In the genomic region with DNA sequence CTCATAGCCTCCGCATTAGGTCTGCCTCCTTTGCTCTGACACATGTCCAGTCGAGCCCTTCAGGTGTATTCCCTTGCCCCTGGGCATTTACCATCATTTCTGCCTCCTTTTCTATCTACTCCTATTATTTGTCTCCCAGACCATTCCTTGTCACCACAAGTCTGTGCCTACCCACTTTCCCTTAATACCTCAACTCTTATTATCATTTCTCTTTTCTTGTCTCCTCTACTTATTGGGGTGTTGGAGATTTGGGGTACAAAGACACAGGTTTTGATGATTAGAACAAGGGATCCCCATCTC, we compare ENCODE assay signal across 13 cellular contexts. TPM values are rescaled to one million over a fixed set of nuclear protein-coding genes. Genes with fewer than 3 reads are reported as not detected.
DNase-seq lines count a peak whose midpoint lies in the region; ATAC-seq and TF ChIP-seq lines count a peak whose summit lies in the region.
"Had no signal": no experiment of that assay in that cellular context is flagged by ENCODE, and none has a peak within 500 bp of the region (broad histone marks: within the 10 kb centered on the region; RNA-seq: fewer than 3 reads in every experiment).

No MANE protein-coding gene starts in this region.

- H3K36me3 ChIP-seq in cardiac muscle cell (peaks cover 2% of the 10 kb centered on the region), left ventricle myocardium inferior (peaks cover 3% of the 10 kb centered on the region), ascending aorta (no peaks in the 10 kb centered on the region), adrenal gland (replicated peaks in 1 of 2) (peaks cover 0 to 2% of the 10 kb centered on the region in 2 donors)
- H3K36me3 ChIP-seq in naive thymus-derived CD4-positive, alpha-beta T cell (ENCODE audit: control insufficient read depth in 2 of 3, insufficient read depth in 3 of 3, low read length in 3 of 3), result no peaks in the 10 kb centered on the region

- TF ChIP-seq CTCF in cardiac muscle cell (IDR thresholded peaks at IDR 0.05; ENCODE audit: low read depth, low read length) (no peak), left ventricle myocardium inferior (IDR thresholded peaks at IDR 0.05; ENCODE audit: borderline replicate concordance) (no peak), ascending aorta (IDR thresholded peaks at IDR 0.05) (no peak), adrenal gland (IDR thresholded peaks at IDR 0.05) (no peak)

- no peak overlapping the region for H3K27ac ChIP-seq in cardiac muscle cell
- no peak overlapping the region for H3K27ac ChIP-seq in left ventricle myocardium inferior (replicated peaks)
- H3K27ac ChIP-seq in ascending aorta, result peak overlapping the region; percentile 95
- no peak overlapping the region for H3K27ac ChIP-seq in naive thymus-derived CD4-positive, alpha-beta T cell (ENCODE audit: low read depth, low read length)
- peak overlapping the region in 1 of 5 donors; percentile 26 for H3K27ac ChIP-seq in adrenal gland
- H3K27ac ChIP-seq: gastrocnemius medialis had no signal

- H3K27me3 ChIP-seq in cardiac muscle cell (no peaks in the 10 kb centered on the region), left ventricle myocardium inferior (ENCODE audit: low read depth) (no peaks in the 10 kb centered on the region), ascending aorta (no peaks in the 10 kb centered on the region), adrenal gland (no peaks in the 10 kb centered on the region)
- no peaks in the 10 kb centered on the region for H3K27me3 ChIP-seq in naive thymus-derived CD4-positive, alpha-beta T cell (ENCODE audit: control insufficient read depth in 2 of 2, insufficient read depth in 2 of 2, low read length in 2 of 2)
- H3K27me3 ChIP-seq: gastrocnemius medialis had no signal

- no peak for TF ChIP-seq POLR2A in adrenal gland (IDR thresholded peaks at IDR 0.05)

- H3K27me3 Mint-ChIP-seq in naive thymus-derived CD4-positive, alpha-beta T cell, result no peaks in the 10 kb centered on the region

- peak overlapping the region; percentile 35 to 100 (median 71) for H3K27ac Mint-ChIP-seq in naive thymus-derived CD4-positive, alpha-beta T cell

- WGBS in adrenal gland, 4 donors, result 84 to 87% (median 87%) methylated on average over 2 of the region's 2 CpGs

- peaks cover 0 to 34% (median 4%) of the 10 kb centered on the region in 5 donors for H3K36me3 Mint-ChIP-seq in naive thymus-derived CD4-positive, alpha-beta T cell

- H3K9me3 ChIP-seq in cardiac muscle cell (ENCODE audit: low read depth) (no peaks in the 10 kb centered on the region), left ventricle myocardium inferior (replicated peaks) (no peaks in the 10 kb centered on the region), ascending aorta (no peaks in the 10 kb centered on the region), adrenal gland (replicated peaks in 1 of 3) (no peaks in the 10 kb centered on the region)
- H3K9me3 ChIP-seq in naive thymus-derived CD4-positive, alpha-beta T cell (ENCODE audit: control insufficient read depth in 2 of 3, low read length in 3 of 3), result no peaks in the 10 kb centered on the region
- H3K9me3 ChIP-seq: gastrocnemius medialis had no signal

- no peaks in the 10 kb centered on the region for H3K9me3 Mint-ChIP-seq in naive thymus-derived CD4-positive, alpha-beta T cell

- H3K4me1 ChIP-seq in cardiac muscle cell (ENCODE audit: low read depth), result peaks cover 32% of the 10 kb centered on the region
- peaks cover 58% of the 10 kb centered on the region for H3K4me1 ChIP-seq in left ventricle myocardium inferior
- H3K4me1 ChIP-seq in ascending aorta, result peaks cover 21 to 41% of the 10 kb centered on the region in 2 donors
- peaks cover 27 to 41% of the 10 kb centered on the region in 2 donors for H3K4me1 ChIP-seq in naive thymus-derived CD4-positive, alpha-beta T cell (ENCODE audit: control insufficient read depth in 2 of 2, insufficient read depth in 2 of 2, low read length in 2 of 2)
- H3K4me1 ChIP-seq in adrenal gland (replicated peaks in 1 of 2), result peaks cover 33 to 39% of the 10 kb centered on the region in 2 donors

- H3K4me1 Mint-ChIP-seq in naive thymus-derived CD4-positive, alpha-beta T cell, result peaks cover 58 to 86% (median 75%) of the 10 kb centered on the region in 7 donors

- H3K4me3 ChIP-seq in cardiac muscle cell, result peak overlapping the region; percentile 42
- H3K4me3 ChIP-seq in left ventricle myocardium inferior, result no peak overlapping the region
- no peak overlapping the region for H3K4me3 ChIP-seq in ascending aorta
- H3K4me3 ChIP-seq in naive thymus-derived CD4-positive, alpha-beta T cell (ENCODE audit: low read length), result no peak overlapping the region
- H3K4me3 ChIP-seq in adrenal gland, result no peak overlapping the region
- H3K4me3 ChIP-seq: gastrocnemius medialis had no signal

- intact Hi-C loops in left ventricle myocardium inferior (cut with micrococcal nuclease) (no loop called here), ascending aorta (cut with DNase I) (no loop called here), posterior vena cava (cut with DNase I) (no loop called here), adrenal gland (cut with DNase I) (loop anchor here in 1 of 2 donors (10.0 kb wide), 1 partner anchor 154 kb away; no protein-coding TSS in a partner anchor)
- intact Hi-C loops in naive thymus-derived CD4-positive, alpha-beta T cell (cut with micrococcal nuclease), result loop anchor here in 1 of 2 donors (10.0 kb wide), 1 partner anchor 274 kb away; no protein-coding TSS in a partner anchor

- H3K4me3 Mint-ChIP-seq in naive thymus-derived CD4-positive, alpha-beta T cell, result peak overlapping the region; percentile 21 to 88 (median 63)

- no peak for ATAC-seq in naive thymus-derived CD4-positive, alpha-beta T cell
- ATAC-seq in left lobe of liver, result no peak
- ATAC-seq: gastrocnemius medialis had no signal

- DNase-seq in cardiac muscle cell (ENCODE audit: low read depth in 1 of 2, low spot score in 1 of 2) (no peak), left ventricle myocardium inferior (no peak), ascending aorta (ENCODE audit: low spot score in 2 of 2) (no peak), NCI-H1417 treated with DMSO at 0.1 percent for 48 hours (lab: John Stamatoyannopoulos, UW) (no peak), posterior vena cava (ENCODE audit: low spot score) (no peak), adrenal gland (no peak), left lobe of liver (ENCODE audit: low spot score) (no peak)
- no peak for DNase-seq in naive thymus-derived CD4-positive, alpha-beta T cell
- DNase-seq: activated CD4-positive, alpha-beta T cell treated with anti-CD3 and anti-CD28 coated beads for 1 hour; AML-193; effector CD4-positive, alpha-beta T cell; gastrocnemius medialis; NCI-H2029 had no signal

- POLR2A ChIA-PET in naive thymus-derived CD4-positive, alpha-beta T cell (lab: Charles Lee), result no interaction called here

- CTCF ChIA-PET in naive thymus-derived CD4-positive, alpha-beta T cell (lab: Charles Lee), result no interaction called here

RNA-seq across cellular contexts. Expression of a gene that starts 1.4 kb away (rescaled TPM):
- total RNA-seq in cardiac muscle cell (14.9 and 20.2 TPM in 2 replicates), left ventricle myocardium inferior (6.5 TPM), ascending aorta (33.7 TPM), posterior vena cava (10 to 100 TPM; 15.4 to 19.3 TPM), adrenal gland (10 to 100 TPM in 4 of 8 donors, 1 to 10 TPM in 4; 3.6 to 23.9 (median 10.3) TPM), left lobe of liver (2.5 TPM)
- polyA plus RNA-seq in cardiac muscle cell (6.8 and 10.5 TPM in 2 replicates), adrenal gland (10 to 100 TPM in 1 of 3 donors, 1 to 10 TPM in 2; 5.0 to 73.5 (median 8.3) TPM)
- total RNA-seq in naive thymus-derived CD4-positive, alpha-beta T cell, result 10 to 100 TPM; 35.5 to 94.1 (median 57.9) TPM
- polyA plus RNA-seq in naive thymus-derived CD4-positive, alpha-beta T cell, result 1 to 10 TPM in 1 of 2 donors, under 1 TPM in 1; 0.48 to 2.3 TPM

RNA-seq across cellular contexts. Expression of a gene that starts 3.4 kb away (rescaled TPM):
- total RNA-seq in cardiac muscle cell (304 and 348 TPM in 2 replicates), left ventricle myocardium inferior (107 TPM), ascending aorta (77.2 TPM), posterior vena cava (100 to 1,000 TPM; 107 to 110 TPM), adrenal gland (100 to 1,000 TPM; 267 to 437 (median 306) TPM), left lobe of liver (104 TPM)
- polyA plus RNA-seq in cardiac muscle cell (426 and 501 TPM in 2 replicates), adrenal gland (100 to 1,000 TPM; 212 to 370 (median 213) TPM)
- total RNA-seq in naive thymus-derived CD4-positive, alpha-beta T cell, result 100 to 1,000 TPM; 148 to 235 (median 158) TPM
- polyA plus RNA-seq in naive thymus-derived CD4-positive, alpha-beta T cell, result 100 to 1,000 TPM; 389 to 466 TPM

RNA-seq across cellular contexts. Expression of a gene that starts 10.5 kb away (rescaled TPM):
- total RNA-seq in cardiac muscle cell (61.9 and 116 TPM in 2 replicates), left ventricle myocardium inferior (52.2 TPM), ascending aorta (30.5 TPM), posterior vena cava (10 to 100 TPM; 46.3 to 67.6 TPM), adrenal gland (100 to 1,000 TPM in 1 of 8 donors, 10 to 100 TPM in 7; 50.5 to 102 (median 66.6) TPM), left lobe of liver (20.7 TPM)
- polyA plus RNA-seq in cardiac muscle cell (34.5 and 62.1 TPM in 2 replicates), adrenal gland (100 to 1,000 TPM in 2 of 3 donors, 10 to 100 TPM in 1; 36.6 to 410 (median 298) TPM)
- total RNA-seq in naive thymus-derived CD4-positive, alpha-beta T cell, result 100 to 1,000 TPM in 4 of 5 experiments, 10 to 100 TPM in 1; 37.8 to 356 (median 235) TPM
- 10 to 100 TPM; 58.6 to 88.3 TPM for polyA plus RNA-seq in naive thymus-derived CD4-positive, alpha-beta T cell

RNA-seq across cellular contexts. Expression of a gene that starts 29.7 kb away (rescaled TPM):
- total RNA-seq in cardiac muscle cell (14.0 and 69.2 TPM in 2 replicates), left ventricle myocardium inferior (0.49 TPM), ascending aorta (not detected), posterior vena cava (1 to 10 TPM in 1 of 2 donors, under 1 TPM in 1; 0.29 to 1.0 TPM), adrenal gland (1 to 10 TPM in 6 of 8 donors, under 1 TPM in 1, not detected in 1; 0.60 to 3.3 (median 1.6) TPM), left lobe of liver (0.38 TPM)
- polyA plus RNA-seq in cardiac muscle cell (9.4 and 33.3 TPM in 2 replicates), adrenal gland (1 to 10 TPM in 1 of 3 donors, under 1 TPM in 2; 0.74 to 1.4 (median 0.88) TPM)
- total RNA-seq in naive thymus-derived CD4-positive, alpha-beta T cell, result 10 to 100 TPM in 1 of 5 experiments, 1 to 10 TPM in 3, under 1 TPM in 1; 0.65 to 87.9 (median 1.6) TPM
- under 1 TPM; 0.18 to 0.92 TPM for polyA plus RNA-seq in naive thymus-derived CD4-positive, alpha-beta T cell

RNA-seq across cellular contexts. Expression of a gene that starts 33.1 kb away (rescaled TPM):
- 5.5 and 7.8 TPM in 2 replicates for total RNA-seq in cardiac muscle cell
- polyA plus RNA-seq in cardiac muscle cell, result 9.5 and 11.2 TPM in 2 replicates
- 4.9 TPM for total RNA-seq in left ventricle myocardium inferior
- total RNA-seq in ascending aorta, result 45.8 TPM
- 10 to 100 TPM in 1 of 5 experiments, 1 to 10 TPM in 4; 3.3 to 14.0 (median 9.8) TPM for total RNA-seq in naive thymus-derived CD4-positive, alpha-beta T cell
- polyA plus RNA-seq in naive thymus-derived CD4-positive, alpha-beta T cell, result 10 to 100 TPM in 1 of 2 donors, 1 to 10 TPM in 1; 6.9 to 15.2 TPM
- 1 to 10 TPM; 3.9 to 5.0 TPM for total RNA-seq in posterior vena cava
- total RNA-seq in adrenal gland, result 10 to 100 TPM in 1 of 8 donors, 1 to 10 TPM in 7; 2.3 to 10.3 (median 6.7) TPM
- 10 to 100 TPM in 1 of 3 donors, 1 to 10 TPM in 2; 3.8 to 11.2 (median 4.2) TPM for polyA plus RNA-seq in adrenal gland
- total RNA-seq in left lobe of liver, result 2.9 TPM

Comparison
In these comparisons a context has a peak if more than half of its experiments do, and no peak if none do; other contexts are left out.
1. H3K27ac ChIP-seq: peak in ascending aorta (2 of 2); none in cardiac muscle cell (single experiment), left ventricle myocardium inferior (single experiment) and naive thymus-derived CD4-positive, alpha-beta T cell (single experiment).